Comparison of ENCODE assay signal across 8 cellular contexts in the genomic region with DNA sequence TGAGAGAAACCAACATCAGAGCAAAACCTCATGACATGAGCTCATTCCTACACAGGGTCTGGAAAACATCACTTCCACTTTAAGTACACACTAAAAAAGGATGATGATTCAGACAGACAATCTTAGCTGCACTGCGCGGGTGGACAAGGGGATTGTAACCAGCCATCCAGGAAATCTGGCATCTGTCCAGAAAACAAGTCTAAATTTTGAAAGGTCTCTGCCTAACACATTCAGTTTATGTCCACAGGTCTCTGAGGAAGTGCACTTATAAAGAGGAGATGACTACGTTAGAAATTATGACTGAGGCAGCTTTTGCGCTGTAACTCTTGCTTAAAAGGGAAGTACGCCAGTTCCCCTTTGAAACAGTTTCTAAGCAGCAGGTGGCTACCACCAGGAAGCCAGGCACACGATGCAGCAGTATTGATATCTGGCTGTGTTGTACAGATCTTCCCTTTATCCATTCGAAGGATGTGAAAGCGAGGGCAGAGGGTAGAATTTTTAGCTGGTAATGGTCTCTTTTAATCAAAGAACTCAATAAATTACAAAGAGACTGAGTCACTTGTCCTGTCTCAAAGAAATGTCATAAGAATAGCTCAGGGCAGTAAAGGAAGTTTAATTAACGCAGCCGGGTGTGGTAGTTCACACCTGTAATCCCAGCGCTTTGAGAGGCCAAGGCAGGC.
A peak's percentile ranks its signal among the peaks of the same experiment; 100 is the strongest.
DNase-seq lines count a peak whose midpoint lies in the region; ATAC-seq and TF ChIP-seq lines count a peak whose summit lies in the region.

No MANE protein-coding gene starts in this region.

- no peaks in the 10 kb centered on the region for H3K27me3 ChIP-seq in HL-60 (ENCODE audit: insufficient read depth, poor library complexity, severe bottlenecking)
- H3K27me3 ChIP-seq in esophagus squamous epithelium = no peaks in the 10 kb centered on the region

- WGBS in esophagus squamous epithelium, 2 donors = 10 to 24% methylated on average over 10 to 11 of the region's 11 CpGs

- H3K4me1 ChIP-seq in esophagus squamous epithelium = peaks cover 0 to 20% (median 11%) of the 10 kb centered on the region in 3 donors

- H3K9me3 ChIP-seq in esophagus squamous epithelium = no peaks in the 10 kb centered on the region

- H3K27ac ChIP-seq in HL-60 (replicated peaks) (peak overlapping the region; percentile 67), esophagus squamous epithelium (peak overlapping the region in 3 of 4 donors; percentile 38 to 72 (median 62))

- no peaks in the 10 kb centered on the region for H3K36me3 ChIP-seq in esophagus squamous epithelium

- H3K4me3 ChIP-seq in HL-60 (replicated peaks; ENCODE audit: insufficient read depth, low read length) (no peak overlapping the region), esophagus squamous epithelium (no peak overlapping the region)

- TF ChIP-seq CTCF in HL-60 (IDR thresholded peaks at IDR 0.05; ENCODE audit: insufficient read depth, low read length) (no peak), esophagus squamous epithelium (IDR thresholded peaks at IDR 0.05) (no peak), omental fat pad (IDR thresholded peaks at IDR 0.05) (no peak)

- no peak for TF ChIP-seq POLR2A in esophagus squamous epithelium (IDR thresholded peaks at IDR 0.05)

- DNase-seq in DMS153 treated with DMSO at 0.1 percent for 48 hours (lab: John Stamatoyannopoulos, UW; ENCODE audit: unreplicated experiment) = peak; percentile 57
- DNase-seq in HL-60 (ENCODE audit: low read depth in 1 of 2, low spot score in 1 of 2) = peak; percentile 92 to 95
- no peak for DNase-seq in esophagus squamous epithelium (lab: John Stamatoyannopoulos, UW)
- DNase-seq in omental fat pad (ENCODE audit: low spot score) = no peak
- no peak for DNase-seq in activated CD8-positive, alpha-beta memory T cell treated with anti-CD3 and anti-CD28 coated beads, Interleukin-2, amount 50 U/mL, for 4 hours
- DNase-seq in epidermal melanocyte (ENCODE audit: insufficient read length, low spot score) = no peak

- intact Hi-C loops in esophagus squamous epithelium (cut with DNase I) = no loop called here

- ATAC-seq in GM19372 (IDR thresholded peaks at IDR 0.05; ENCODE audit: low read depth, unreplicated experiment) (peak; percentile 97), SK-N-SH treated with all-trans-retinoic acid at 6 μM for 48 hours (peak; percentile 78), omental fat pad (ENCODE audit: low FRiP score) (peak; percentile 80)

TF ChIP-seq in SK-N-SH treated with all-trans-retinoic acid at 6 μM for 48 hours, 23 proteins besides CTCF, POLR2A, EP300 and RAD21:
- TF ChIP-seq TOX (CRISPR knock-in tag; IDR thresholded peaks at IDR 0.05; ENCODE audit: borderline replicate concordance) (peak; percentile 78; the same call in 1 of the 2 replicates), ISL1 (CRISPR knock-in tag; IDR thresholded peaks at IDR 0.05) (peak; percentile 91), ZNF565 (CRISPR knock-in tag; conservative IDR thresholded peaks at IDR 0.05; ENCODE audit: low read depth) (no peak), RARB (CRISPR knock-in tag; IDR thresholded peaks at IDR 0.05) (0 out of 2 replicates have a peak, but pooled peaks have one; percentile 66)
- TF ChIP-seq, protein P1, sequence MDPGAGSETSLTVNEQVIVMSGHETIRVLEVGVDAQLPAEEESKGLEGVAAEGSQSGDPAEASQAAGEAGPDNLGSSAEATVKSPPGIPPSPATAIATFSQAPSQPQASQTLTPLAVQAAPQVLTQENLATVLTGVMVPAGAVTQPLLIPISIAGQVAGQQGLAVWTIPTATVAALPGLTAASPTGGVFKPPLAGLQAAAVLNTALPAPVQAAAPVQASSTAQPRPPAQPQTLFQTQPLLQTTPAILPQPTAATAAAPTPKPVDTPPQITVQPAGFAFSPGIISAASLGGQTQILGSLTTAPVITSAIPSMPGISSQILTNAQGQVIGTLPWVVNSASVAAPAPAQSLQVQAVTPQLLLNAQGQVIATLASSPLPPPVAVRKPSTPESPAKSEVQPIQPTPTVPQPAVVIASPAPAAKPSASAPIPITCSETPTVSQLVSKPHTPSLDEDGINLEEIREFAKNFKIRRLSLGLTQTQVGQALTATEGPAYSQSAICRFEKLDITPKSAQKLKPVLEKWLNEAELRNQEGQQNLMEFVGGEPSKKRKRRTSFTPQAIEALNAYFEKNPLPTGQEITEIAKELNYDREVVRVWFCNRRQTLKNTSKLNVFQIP (CRISPR knock-in tag; IDR thresholded peaks at IDR 0.05; ENCODE audit: borderline replicate concordance, low read depth) = 0 out of 2 replicates have a peak, but pooled peaks have one; percentile 17

Comparison
In these comparisons a context has a peak if more than half of its experiments do, and no peak if none do; other contexts are left out.
1. DNase-seq: peak in DMS153 treated with DMSO at 0.1 percent for 48 hours (single experiment) and HL-60 (2 of 2); none in esophagus squamous epithelium (single experiment), omental fat pad (single experiment), activated CD8-positive, alpha-beta memory T cell treated with anti-CD3 and anti-CD28 coated beads, Interleukin-2, amount 50 U/mL, for 4 hours (single experiment) and epidermal melanocyte (single experiment).
2. Peak in every context shown above with its lines, with median percentiles within 50 percentile points of each other: ATAC-seq.